In the genomic region with DNA sequence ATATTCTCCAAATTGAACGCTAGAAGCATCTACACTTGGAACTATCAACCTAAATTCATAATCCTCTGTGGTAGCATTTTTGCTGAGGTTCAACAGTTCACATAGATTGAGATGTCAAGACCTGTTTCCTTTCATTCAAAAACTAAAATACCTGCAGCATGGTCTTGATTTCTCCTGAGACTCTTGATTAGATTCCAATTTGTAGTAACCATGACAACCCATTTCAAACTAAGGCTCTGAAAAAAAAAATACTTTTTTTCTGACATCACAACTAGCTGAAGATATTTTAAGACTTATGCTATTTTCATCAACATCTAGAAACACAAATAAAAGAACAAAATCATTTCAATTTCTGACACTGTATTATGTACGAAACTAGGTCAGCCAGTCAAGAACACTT, we compare ENCODE assay signal across 31 cellular contexts. TPM values are rescaled to one million over a fixed set of nuclear protein-coding genes. Genes with fewer than 3 reads are reported as not detected.
"Had no signal": no experiment of that assay in that cellular context is flagged by ENCODE, and none has a peak within 500 bp of the region (broad histone marks: within the 10 kb centered on the region; RNA-seq: fewer than 3 reads in every experiment).

No MANE protein-coding gene starts in this region.

- H3K27ac Mint-ChIP-seq: activated CD4-positive, alpha-beta memory T cell treated with anti-CD3 and anti-CD28 coated beads for 36 hours; activated CD4-positive, alpha-beta T cell treated with anti-CD3 and anti-CD28 coated beads for 36 hours; activated CD4-positive, alpha-beta T cell treated with anti-CD3 and anti-CD28 coated beads, Interleukin-2, amount 10 ng/mL, durations not matched to agents 24 days and 14 days; activated CD8-positive, alpha-beta memory T cell treated with anti-CD3 and anti-CD28 coated beads, Interleukin-2, amount 10 ng/mL, durations not matched to agents 7 days and 5 days; activated CD8-positive, alpha-beta T cell treated with anti-CD3 and anti-CD28 coated beads, Interleukin-2, amount 10 ng/mL, durations not matched to agents 7 days and 5 days; activated naive CD4-positive, alpha-beta T cell treated with anti-CD3 and anti-CD28 coated beads, Interleukin-2, amount 10 ng/mL, durations not matched to agents 7 days and 5 days; activated naive CD4-positive, alpha-beta T cell treated with anti-CD3 and anti-CD28 coated beads, Interleukin-2, amount 50 U/mL, for 72 hours; activated naive CD8-positive, alpha-beta T cell treated with anti-CD3 and anti-CD28 coated beads, Interleukin-2, amount 10 ng/mL, durations not matched to agents 7 days and 5 days; effector memory CD8-positive, alpha-beta T cell; T-helper 17 cell had no signal

- H3K4me1 ChIP-seq: gastrocnemius medialis had no signal

- FAIRE-seq: colon had no signal

- H3K27me3 Mint-ChIP-seq: activated CD4-positive, alpha-beta memory T cell treated with anti-CD3 and anti-CD28 coated beads for 36 hours; activated CD4-positive, alpha-beta T cell treated with anti-CD3 and anti-CD28 coated beads for 36 hours; activated CD4-positive, alpha-beta T cell treated with anti-CD3 and anti-CD28 coated beads, Interleukin-2, amount 10 ng/mL, durations not matched to agents 24 days and 14 days; activated CD8-positive, alpha-beta memory T cell treated with anti-CD3 and anti-CD28 coated beads, Interleukin-2, amount 10 ng/mL, durations not matched to agents 7 days and 5 days; activated naive CD4-positive, alpha-beta T cell treated with anti-CD3 and anti-CD28 coated beads, Interleukin-2, amount 10 ng/mL, durations not matched to agents 7 days and 5 days; effector memory CD8-positive, alpha-beta T cell; T-helper 17 cell had no signal

- H3K4me3 ChIP-seq: body of pancreas, esophagus muscularis mucosa, gastrocnemius medialis, heart left ventricle had no signal

- H3K9me3 ChIP-seq: body of pancreas, esophagus muscularis mucosa, gastrocnemius medialis, heart left ventricle had no signal

- H3K36me3 ChIP-seq: esophagus muscularis mucosa, gastrocnemius medialis, heart left ventricle had no signal

- DNase-seq: activated CD4-positive, alpha-beta memory T cell treated with anti-CD3 and anti-CD28 coated beads for 36 hours; activated CD4-positive, alpha-beta T cell treated with anti-CD3 and anti-CD28 coated beads for 36 hours; activated CD4-positive, alpha-beta T cell treated with anti-CD3 and anti-CD28 coated beads, Interleukin-2, amount 10 ng/mL, durations not matched to agents 24 days and 14 days; activated CD4-positive, CD25-positive, alpha-beta regulatory T cell; activated CD4-positive, CD25-positive, alpha-beta regulatory T cell treated with anti-CD3 and anti-CD28 coated beads, Interleukin-2, amount 50 U/mL, for 72 hours; activated CD8-positive, alpha-beta memory T cell treated with anti-CD3 and anti-CD28 coated beads, Interleukin-2, amount 10 ng/mL, durations not matched to agents 7 days and 5 days; activated CD8-positive, alpha-beta memory T cell treated with anti-CD3 and anti-CD28 coated beads, Interleukin-2, amount 50 U/mL, for 4 hours; activated CD8-positive, alpha-beta T cell treated with anti-CD3 and anti-CD28 coated beads, Interleukin-2, amount 10 ng/mL, durations not matched to agents 7 days and 5 days; activated gamma-delta T cell; activated naive CD4-positive, alpha-beta T cell; activated naive CD4-positive, alpha-beta T cell treated with anti-CD3 and anti-CD28 coated beads, Interleukin-2, amount 10 ng/mL, durations not matched to agents 7 days and 5 days; activated naive CD8-positive, alpha-beta T cell treated with anti-CD3 and anti-CD28 coated beads, Interleukin-2, amount 10 ng/mL, durations not matched to agents 7 days and 5 days; activated T-cell treated with anti-CD3 and anti-CD28 coated beads, Interleukin-2, amount 50 U/mL, for 1 hour; activated T-cell treated with anti-CD3 and anti-CD28 coated beads, Interleukin-2, amount 50 U/mL, for 48 hours; body of pancreas; caudate nucleus; cortex of kidney; dermis blood vessel endothelial cell; effector CD4-positive, alpha-beta T cell; effector memory CD8-positive, alpha-beta T cell; erythroblast; foreskin keratinocyte; gastrocnemius medialis; glutamatergic neuron; heart left ventricle; T-helper 1 cell; T-helper 17 cell had no signal

- H3K27ac ChIP-seq: foreskin keratinocyte, gastrocnemius medialis had no signal

- H3K36me3 Mint-ChIP-seq: activated CD4-positive, alpha-beta memory T cell treated with anti-CD3 and anti-CD28 coated beads for 36 hours; activated CD8-positive, alpha-beta memory T cell treated with anti-CD3 and anti-CD28 coated beads, Interleukin-2, amount 10 ng/mL, durations not matched to agents 7 days and 5 days; activated naive CD4-positive, alpha-beta T cell treated with anti-CD3 and anti-CD28 coated beads, Interleukin-2, amount 10 ng/mL, durations not matched to agents 7 days and 5 days; activated naive CD4-positive, alpha-beta T cell treated with anti-CD3 and anti-CD28 coated beads, Interleukin-2, amount 50 U/mL, for 72 hours; activated naive CD8-positive, alpha-beta T cell treated with anti-CD3 and anti-CD28 coated beads, Interleukin-2, amount 10 ng/mL, durations not matched to agents 7 days and 5 days had no signal

- H3K9me3 Mint-ChIP-seq: activated CD4-positive, alpha-beta memory T cell treated with anti-CD3 and anti-CD28 coated beads for 36 hours; activated CD4-positive, alpha-beta T cell treated with anti-CD3 and anti-CD28 coated beads, Interleukin-2, amount 10 ng/mL, durations not matched to agents 24 days and 14 days; activated naive CD4-positive, alpha-beta T cell treated with anti-CD3 and anti-CD28 coated beads, Interleukin-2, amount 10 ng/mL, durations not matched to agents 7 days and 5 days; activated naive CD4-positive, alpha-beta T cell treated with anti-CD3 and anti-CD28 coated beads, Interleukin-2, amount 50 U/mL, for 72 hours; activated naive CD8-positive, alpha-beta T cell treated with anti-CD3 and anti-CD28 coated beads, Interleukin-2, amount 10 ng/mL, durations not matched to agents 7 days and 5 days; effector memory CD8-positive, alpha-beta T cell had no signal

- ATAC-seq: activated CD4-positive, alpha-beta T cell treated with anti-CD3 and anti-CD28 coated beads for 36 hours; activated CD8-positive, alpha-beta memory T cell treated with anti-CD3 and anti-CD28 coated beads, Interleukin-2, amount 10 ng/mL, durations not matched to agents 7 days and 5 days; activated CD8-positive, alpha-beta T cell treated with anti-CD3 and anti-CD28 coated beads, Interleukin-2, amount 10 ng/mL, durations not matched to agents 7 days and 5 days; activated naive CD4-positive, alpha-beta T cell treated with anti-CD3 and anti-CD28 coated beads, Interleukin-2, amount 50 U/mL, for 72 hours; body of pancreas; effector memory CD8-positive, alpha-beta T cell; foreskin keratinocyte; gastrocnemius medialis; heart left ventricle; T-helper 17 cell had no signal

- H3K4me1 Mint-ChIP-seq: activated CD4-positive, alpha-beta T cell treated with anti-CD3 and anti-CD28 coated beads for 36 hours; activated CD4-positive, alpha-beta T cell treated with anti-CD3 and anti-CD28 coated beads, Interleukin-2, amount 10 ng/mL, durations not matched to agents 24 days and 14 days; activated CD8-positive, alpha-beta memory T cell treated with anti-CD3 and anti-CD28 coated beads, Interleukin-2, amount 10 ng/mL, durations not matched to agents 7 days and 5 days; activated naive CD4-positive, alpha-beta T cell treated with anti-CD3 and anti-CD28 coated beads, Interleukin-2, amount 10 ng/mL, durations not matched to agents 7 days and 5 days; activated naive CD8-positive, alpha-beta T cell treated with anti-CD3 and anti-CD28 coated beads, Interleukin-2, amount 10 ng/mL, durations not matched to agents 7 days and 5 days; T-helper 17 cell had no signal

- H3K4me3 Mint-ChIP-seq: activated CD4-positive, alpha-beta memory T cell treated with anti-CD3 and anti-CD28 coated beads for 36 hours; activated CD4-positive, alpha-beta T cell treated with anti-CD3 and anti-CD28 coated beads for 36 hours; activated CD4-positive, alpha-beta T cell treated with anti-CD3 and anti-CD28 coated beads, Interleukin-2, amount 10 ng/mL, durations not matched to agents 24 days and 14 days; activated CD8-positive, alpha-beta memory T cell treated with anti-CD3 and anti-CD28 coated beads, Interleukin-2, amount 10 ng/mL, durations not matched to agents 7 days and 5 days; activated CD8-positive, alpha-beta T cell treated with anti-CD3 and anti-CD28 coated beads, Interleukin-2, amount 10 ng/mL, durations not matched to agents 7 days and 5 days; activated naive CD4-positive, alpha-beta T cell treated with anti-CD3 and anti-CD28 coated beads, Interleukin-2, amount 10 ng/mL, durations not matched to agents 7 days and 5 days; activated naive CD8-positive, alpha-beta T cell treated with anti-CD3 and anti-CD28 coated beads, Interleukin-2, amount 10 ng/mL, durations not matched to agents 7 days and 5 days; effector memory CD8-positive, alpha-beta T cell; T-helper 17 cell had no signal

- H3K27me3 ChIP-seq: body of pancreas, esophagus muscularis mucosa, foreskin keratinocyte, gastrocnemius medialis, heart left ventricle had no signal

RNA-seq across cellular contexts. Expression of gene COBLL1, which starts 29.8 kb away (rescaled TPM):
- total RNA-seq: activated CD4-positive, alpha-beta memory T cell treated with anti-CD3 and anti-CD28 coated beads for 36 hours; activated CD4-positive, alpha-beta T cell treated with anti-CD3 and anti-CD28 coated beads for 36 hours; activated CD4-positive, alpha-beta T cell treated with anti-CD3 and anti-CD28 coated beads, Interleukin-2, amount 10 ng/mL, durations not matched to agents 24 days and 14 days; activated CD8-positive, alpha-beta memory T cell treated with anti-CD3 and anti-CD28 coated beads for 36 hours; activated CD8-positive, alpha-beta memory T cell treated with anti-CD3 and anti-CD28 coated beads, Interleukin-2, amount 10 ng/mL, durations not matched to agents 7 days and 5 days; activated CD8-positive, alpha-beta T cell treated with anti-CD3 and anti-CD28 coated beads, Interleukin-2, amount 10 ng/mL, durations not matched to agents 7 days and 5 days had no signal
